ENCODE assay signal across 27 cellular contexts in the genomic region with DNA sequence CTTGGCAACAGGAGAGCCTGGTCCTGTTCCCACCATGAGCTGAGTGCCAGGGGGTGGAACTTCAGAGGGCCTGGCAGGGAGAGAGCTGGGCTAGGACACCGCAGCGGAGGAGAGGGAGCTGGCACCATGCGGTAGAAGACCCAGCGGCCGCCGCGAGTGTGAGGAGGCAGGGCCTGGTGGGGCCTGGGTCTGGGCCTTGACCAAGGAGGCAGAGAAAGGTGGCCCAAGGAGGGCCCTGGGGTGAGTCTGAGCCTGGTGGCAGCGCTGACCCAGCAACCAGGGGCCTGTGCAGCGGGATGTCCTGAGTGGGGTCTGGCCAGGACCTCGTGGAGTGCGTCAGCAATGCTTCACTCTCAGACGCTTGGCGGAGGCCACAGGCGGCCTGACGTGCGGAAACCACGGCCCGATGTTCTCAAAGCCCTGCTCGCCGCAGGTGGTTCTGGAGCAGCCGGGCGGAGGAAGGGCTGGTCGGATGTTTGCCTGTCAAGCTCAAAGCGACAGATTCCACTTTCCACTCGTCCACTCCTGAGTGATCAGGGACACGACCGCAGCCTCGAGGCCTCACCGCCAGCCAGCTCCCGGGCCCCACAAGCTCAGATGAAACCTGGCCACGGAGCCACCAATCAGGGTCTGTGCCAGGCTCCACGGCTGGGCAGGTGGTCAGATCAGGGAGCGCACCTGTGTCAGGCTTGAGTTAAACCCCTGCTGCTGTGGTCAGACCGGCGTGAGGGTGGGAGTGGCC. TPM values are rescaled to one million over a fixed set of nuclear protein-coding genes. Genes with fewer than 3 reads are reported as not detected.
DNase-seq lines count a peak whose midpoint lies in the region; ATAC-seq and TF ChIP-seq lines count a peak whose summit lies in the region.
"Had no signal": no experiment of that assay in that cellular context is flagged by ENCODE, and none has a peak within 500 bp of the region (broad histone marks: within the 10 kb centered on the region; RNA-seq: fewer than 3 reads in every experiment).

No MANE protein-coding gene starts in this region.

- H3K27ac Mint-ChIP-seq in activated T-helper 1 cell treated with anti-CD3 and anti-CD28 coated beads, Interleukin-12 subunit alpha, Interleukin-12 subunit beta, Interleukin-2, Interleukin-4 antibody, amounts not matched to agents 30 ng/mL and 10 ng/mL and 1 ng/mL, durations not matched to agents 14 hours and 24 hours and 36 hours, result no peak overlapping the region
- H3K27ac Mint-ChIP-seq: activated CD8-positive, alpha-beta T cell treated with anti-CD3 and anti-CD28 coated beads, Interleukin-2, amount 10 ng/mL, durations not matched to agents 7 days and 5 days; activated naive CD4-positive, alpha-beta T cell treated with anti-CD3 and anti-CD28 coated beads, Interleukin-2, amount 50 U/mL, for 24 hours; activated T-helper 17 cell treated with anti-CD3 and anti-CD28 coated beads, Interleukin-2, amount 50 U/mL, for 72 hours; CD8-positive, alpha-beta T cell; effector memory CD8-positive, alpha-beta T cell; naive thymus-derived CD4-positive, alpha-beta T cell had no signal

- DNase-seq in RWPE2 (ENCODE audit: low spot score), result peak; percentile 59
- DNase-seq in dorsolateral prefrontal cortex, result peak in 1 of 10 donors; percentile 43
- DNase-seq in mucosa of descending colon, result peak in 2 of 3 donors; percentile 16 to 43
- DNase-seq in activated T-helper 1 cell treated with anti-CD3 and anti-CD28 coated beads, Interleukin-12 subunit alpha, Interleukin-12 subunit beta, Interleukin-2, Interleukin-4 antibody, amounts not matched to agents 30 ng/mL and 10 ng/mL and 1 ng/mL, durations not matched to agents 14 hours and 24 hours and 36 hours (ENCODE audit: low spot score), result no peak
- DNase-seq in HuH-7.5 (ENCODE audit: low spot score), result no peak
- no peak for DNase-seq in NCI-H1105 treated with DMSO at 0.1 percent for 48 hours (lab: John Stamatoyannopoulos, UW)
- DNase-seq: ACHN; activated CD4-positive, alpha-beta T cell treated with anti-CD3 and anti-CD28 coated beads for 4 hours; activated CD8-positive, alpha-beta T cell treated with anti-CD3 and anti-CD28 coated beads, Interleukin-2, amount 10 ng/mL, durations not matched to agents 7 days and 5 days; amniotic stem cell; BE2C; CD8-positive, alpha-beta T cell; colonic mucosa; effector memory CD8-positive, alpha-beta T cell; glutamatergic neuron; IMR-90; midbrain; naive thymus-derived CD4-positive, alpha-beta T cell; NCI-H1436; NCI-H2081; NCI-H226; NCI-H69; stimulated activated CD4-positive, alpha-beta T cell treated with anti-CD3 and anti-CD28 coated beads, Interleukin-4, amount 100 ng/mL, for 4 hours had no signal

- H3K36me3 Mint-ChIP-seq in activated T-helper 1 cell treated with anti-CD3 and anti-CD28 coated beads, Interleukin-12 subunit alpha, Interleukin-12 subunit beta, Interleukin-2, Interleukin-4 antibody, amounts not matched to agents 30 ng/mL and 10 ng/mL and 1 ng/mL, durations not matched to agents 14 hours and 24 hours and 36 hours (ENCODE audit: low read depth), result no peaks in the 10 kb centered on the region
- H3K36me3 Mint-ChIP-seq: activated naive CD4-positive, alpha-beta T cell treated with anti-CD3 and anti-CD28 coated beads, Interleukin-2, amount 50 U/mL, for 24 hours; CD8-positive, alpha-beta T cell; naive thymus-derived CD4-positive, alpha-beta T cell had no signal

- H3K9me3 ChIP-seq in RWPE2 (ENCODE audit: severe bottlenecking) (no peaks in the 10 kb centered on the region), mucosa of descending colon (no peaks in the 10 kb centered on the region)
- H3K9me3 ChIP-seq: BE2C, colonic mucosa, prostate gland, upper lobe of left lung had no signal

- H3K4me3 ChIP-seq in RWPE2 (ENCODE audit: severe bottlenecking) (no peak overlapping the region), dorsolateral prefrontal cortex (peak overlapping the region in 19 of 59 donors; percentile 3 to 51 (median 24)), mucosa of descending colon (no peak overlapping the region)
- H3K4me3 ChIP-seq: colonic mucosa, prostate gland, upper lobe of left lung had no signal

- no peaks in the 10 kb centered on the region for H3K36me3 ChIP-seq in RWPE2 (ENCODE audit: low read depth)
- no peaks in the 10 kb centered on the region for H3K36me3 ChIP-seq in mucosa of descending colon (ENCODE audit: low read depth)
- H3K36me3 ChIP-seq: BE2C, colonic mucosa, prostate gland, upper lobe of left lung had no signal

- no peak for TF ChIP-seq CTCF in RWPE2 (IDR thresholded peaks at IDR 0.05; ENCODE audit: poor library complexity, severe bottlenecking)
- no peak for TF ChIP-seq CTCF in dorsolateral prefrontal cortex (IDR thresholded peaks at IDR 0.05 in 54 of 56, conservative IDR thresholded peaks at IDR 0.05 in 2 of 56; ENCODE audit: low read depth in 1 of 56, partially characterized antibody in 56 of 56)
- TF ChIP-seq CTCF in mucosa of descending colon (IDR thresholded peaks at IDR 0.05), result no peak

- H3K4me1 ChIP-seq in RWPE2 (ENCODE audit: insufficient read depth, poor library complexity, severe bottlenecking) (no peaks in the 10 kb centered on the region), mucosa of descending colon (ENCODE audit: low read depth) (no peaks in the 10 kb centered on the region)
- H3K4me1 ChIP-seq: BE2C, colonic mucosa, prostate gland had no signal

- no peaks in the 10 kb centered on the region for H3K4me1 Mint-ChIP-seq in activated T-helper 1 cell treated with anti-CD3 and anti-CD28 coated beads, Interleukin-12 subunit alpha, Interleukin-12 subunit beta, Interleukin-2, Interleukin-4 antibody, amounts not matched to agents 30 ng/mL and 10 ng/mL and 1 ng/mL, durations not matched to agents 14 hours and 24 hours and 36 hours (ENCODE audit: low read depth)
- H3K4me1 Mint-ChIP-seq: activated naive CD4-positive, alpha-beta T cell treated with anti-CD3 and anti-CD28 coated beads, Interleukin-2, amount 50 U/mL, for 24 hours; activated T-helper 17 cell treated with anti-CD3 and anti-CD28 coated beads, Interleukin-2, amount 50 U/mL, for 72 hours; naive thymus-derived CD4-positive, alpha-beta T cell had no signal

- no peaks in the 10 kb centered on the region for H3K9me3 Mint-ChIP-seq in activated T-helper 1 cell treated with anti-CD3 and anti-CD28 coated beads, Interleukin-12 subunit alpha, Interleukin-12 subunit beta, Interleukin-2, Interleukin-4 antibody, amounts not matched to agents 30 ng/mL and 10 ng/mL and 1 ng/mL, durations not matched to agents 14 hours and 24 hours and 36 hours
- H3K9me3 Mint-ChIP-seq: activated naive CD4-positive, alpha-beta T cell treated with anti-CD3 and anti-CD28 coated beads, Interleukin-2, amount 50 U/mL, for 24 hours; activated T-helper 17 cell treated with anti-CD3 and anti-CD28 coated beads, Interleukin-2, amount 50 U/mL, for 72 hours; CD8-positive, alpha-beta T cell; effector memory CD8-positive, alpha-beta T cell; naive thymus-derived CD4-positive, alpha-beta T cell had no signal

- intact Hi-C loops in dorsolateral prefrontal cortex (cut with DNase I) (no loop called here), mucosa of descending colon (cut with DNase I, micrococcal nuclease) (no loop called here)
- intact Hi-C loops in activated T-helper 1 cell treated with anti-CD3 and anti-CD28 coated beads, Interleukin-12 subunit alpha, Interleukin-12 subunit beta, Interleukin-2, Interleukin-4 antibody, amounts not matched to agents 30 ng/mL and 10 ng/mL and 1 ng/mL, durations not matched to agents 14 hours and 24 hours and 36 hours (cut with micrococcal nuclease), result no loop called here

- peaks cover 3% of the 10 kb centered on the region for H3K27me3 Mint-ChIP-seq in activated T-helper 1 cell treated with anti-CD3 and anti-CD28 coated beads, Interleukin-12 subunit alpha, Interleukin-12 subunit beta, Interleukin-2, Interleukin-4 antibody, amounts not matched to agents 30 ng/mL and 10 ng/mL and 1 ng/mL, durations not matched to agents 14 hours and 24 hours and 36 hours (ENCODE audit: insufficient read depth)
- H3K27me3 Mint-ChIP-seq: activated naive CD4-positive, alpha-beta T cell treated with anti-CD3 and anti-CD28 coated beads, Interleukin-2, amount 50 U/mL, for 24 hours; activated T-helper 17 cell treated with anti-CD3 and anti-CD28 coated beads, Interleukin-2, amount 50 U/mL, for 72 hours had no signal

- no peak overlapping the region for H3K27ac ChIP-seq in RWPE2 (ENCODE audit: poor library complexity, severe bottlenecking)
- peak overlapping the region in 57 of 59 donors; percentile 32 to 98 (median 94) for H3K27ac ChIP-seq in dorsolateral prefrontal cortex
- H3K27ac ChIP-seq: colonic mucosa, prostate gland, upper lobe of left lung had no signal

- ATAC-seq in RWPE2 (ENCODE audit: low read depth), result no peak
- no peak for ATAC-seq in mucosa of descending colon
- ATAC-seq: activated CD8-positive, alpha-beta T cell treated with anti-CD3 and anti-CD28 coated beads, Interleukin-2, amount 10 ng/mL, durations not matched to agents 7 days and 5 days; activated T-helper 17 cell treated with anti-CD3 and anti-CD28 coated beads, Interleukin-2, amount 50 U/mL, for 72 hours; CD8-positive, alpha-beta T cell; effector memory CD8-positive, alpha-beta T cell; naive thymus-derived CD4-positive, alpha-beta T cell had no signal

- no peak overlapping the region for H3K4me3 Mint-ChIP-seq in activated T-helper 1 cell treated with anti-CD3 and anti-CD28 coated beads, Interleukin-12 subunit alpha, Interleukin-12 subunit beta, Interleukin-2, Interleukin-4 antibody, amounts not matched to agents 30 ng/mL and 10 ng/mL and 1 ng/mL, durations not matched to agents 14 hours and 24 hours and 36 hours
- H3K4me3 Mint-ChIP-seq: activated CD8-positive, alpha-beta T cell treated with anti-CD3 and anti-CD28 coated beads, Interleukin-2, amount 10 ng/mL, durations not matched to agents 7 days and 5 days; activated naive CD4-positive, alpha-beta T cell treated with anti-CD3 and anti-CD28 coated beads, Interleukin-2, amount 50 U/mL, for 24 hours; activated T-helper 17 cell treated with anti-CD3 and anti-CD28 coated beads, Interleukin-2, amount 50 U/mL, for 72 hours; CD8-positive, alpha-beta T cell; effector memory CD8-positive, alpha-beta T cell; naive thymus-derived CD4-positive, alpha-beta T cell had no signal

- peaks cover 7% of the 10 kb centered on the region for H3K27me3 ChIP-seq in RWPE2 (ENCODE audit: insufficient read depth, poor library complexity, severe bottlenecking)
- H3K27me3 ChIP-seq in dorsolateral prefrontal cortex, result peaks cover 0 to 8% (median 0%) of the 10 kb centered on the region in 45 donors

RNA-seq across cellular contexts. Expression of gene ATP5ME, which starts 20.8 kb away (rescaled TPM):
- 100 to 1,000 TPM; 167 to 373 (median 261) TPM for total RNA-seq in dorsolateral prefrontal cortex
- total RNA-seq in mucosa of descending colon, result 100 to 1,000 TPM; 330 to 467 (median 399) TPM
- 217 and 224 TPM in 2 replicates for total RNA-seq in activated T-helper 1 cell treated with anti-CD3 and anti-CD28 coated beads, Interleukin-12 subunit alpha, Interleukin-12 subunit beta, Interleukin-2, Interleukin-4 antibody, amounts not matched to agents 30 ng/mL and 10 ng/mL and 1 ng/mL, durations not matched to agents 14 hours and 24 hours and 36 hours

RNA-seq across cellular contexts. Expression of gene MYL5, which starts 21.1 kb away (rescaled TPM):
- 10 to 100 TPM in 92 of 120 experiments, 1 to 10 TPM in 28; 5.0 to 32.6 (median 13.8) TPM for total RNA-seq in dorsolateral prefrontal cortex
- 10 to 100 TPM; 26.1 to 52.5 (median 50.7) TPM for total RNA-seq in mucosa of descending colon
- 29.7 and 35.0 TPM in 2 replicates for total RNA-seq in activated T-helper 1 cell treated with anti-CD3 and anti-CD28 coated beads, Interleukin-12 subunit alpha, Interleukin-12 subunit beta, Interleukin-2, Interleukin-4 antibody, amounts not matched to agents 30 ng/mL and 10 ng/mL and 1 ng/mL, durations not matched to agents 14 hours and 24 hours and 36 hours

RNA-seq across cellular contexts. Expression of gene PDE6B, which starts 27.9 kb away (rescaled TPM):
- total RNA-seq in dorsolateral prefrontal cortex (10 to 100 TPM in 116 of 120 experiments, 1 to 10 TPM in 4; 6.4 to 96.3 (median 26.0) TPM), mucosa of descending colon (1 to 10 TPM; 1.0 to 2.9 (median 1.2) TPM)
- 9.8 and 10.1 TPM in 2 replicates for total RNA-seq in activated T-helper 1 cell treated with anti-CD3 and anti-CD28 coated beads, Interleukin-12 subunit alpha, Interleukin-12 subunit beta, Interleukin-2, Interleukin-4 antibody, amounts not matched to agents 30 ng/mL and 10 ng/mL and 1 ng/mL, durations not matched to agents 14 hours and 24 hours and 36 hours

RNA-seq across cellular contexts. Expression of gene SLC49A3, which starts 35.7 kb away (rescaled TPM):
- total RNA-seq in dorsolateral prefrontal cortex, result 10 to 100 TPM in 10 of 120 experiments, 1 to 10 TPM in 110; 2.7 to 12.4 (median 5.8) TPM
- total RNA-seq in mucosa of descending colon, result 10 to 100 TPM in 2 of 3 donors, 1 to 10 TPM in 1; 9.9 to 14.1 (median 11.5) TPM
- 0.81 and 0.88 TPM in 2 replicates for total RNA-seq in activated T-helper 1 cell treated with anti-CD3 and anti-CD28 coated beads, Interleukin-12 subunit alpha, Interleukin-12 subunit beta, Interleukin-2, Interleukin-4 antibody, amounts not matched to agents 30 ng/mL and 10 ng/mL and 1 ng/mL, durations not matched to agents 14 hours and 24 hours and 36 hours

RNA-seq across cellular contexts. Expression of gene PCGF3, which starts 52.4 kb away (rescaled TPM):
- total RNA-seq in dorsolateral prefrontal cortex (10 to 100 TPM; 32.0 to 54.7 (median 45.0) TPM), mucosa of descending colon (10 to 100 TPM; 45.5 to 66.9 (median 56.7) TPM)
- total RNA-seq in activated T-helper 1 cell treated with anti-CD3 and anti-CD28 coated beads, Interleukin-12 subunit alpha, Interleukin-12 subunit beta, Interleukin-2, Interleukin-4 antibody, amounts not matched to agents 30 ng/mL and 10 ng/mL and 1 ng/mL, durations not matched to agents 14 hours and 24 hours and 36 hours, result 30.4 and 31.0 TPM in 2 replicates

Comparison
In these comparisons a context has a peak if more than half of its experiments do, and no peak if none do; other contexts are left out.
1. DNase-seq: peak in RWPE2 (single experiment) and mucosa of descending colon (2 of 3); none in activated T-helper 1 cell treated with anti-CD3 and anti-CD28 coated beads, Interleukin-12 subunit alpha, Interleukin-12 subunit beta, Interleukin-2, Interleukin-4 antibody, amounts not matched to agents 30 ng/mL and 10 ng/mL and 1 ng/mL, durations not matched to agents 14 hours and 24 hours and 36 hours (single experiment), HuH-7.5 (single experiment) and NCI-H1105 treated with DMSO at 0.1 percent for 48 hours (single experiment).